Comparison of ENCODE assay signal across 17 cellular contexts in the genomic region with DNA sequence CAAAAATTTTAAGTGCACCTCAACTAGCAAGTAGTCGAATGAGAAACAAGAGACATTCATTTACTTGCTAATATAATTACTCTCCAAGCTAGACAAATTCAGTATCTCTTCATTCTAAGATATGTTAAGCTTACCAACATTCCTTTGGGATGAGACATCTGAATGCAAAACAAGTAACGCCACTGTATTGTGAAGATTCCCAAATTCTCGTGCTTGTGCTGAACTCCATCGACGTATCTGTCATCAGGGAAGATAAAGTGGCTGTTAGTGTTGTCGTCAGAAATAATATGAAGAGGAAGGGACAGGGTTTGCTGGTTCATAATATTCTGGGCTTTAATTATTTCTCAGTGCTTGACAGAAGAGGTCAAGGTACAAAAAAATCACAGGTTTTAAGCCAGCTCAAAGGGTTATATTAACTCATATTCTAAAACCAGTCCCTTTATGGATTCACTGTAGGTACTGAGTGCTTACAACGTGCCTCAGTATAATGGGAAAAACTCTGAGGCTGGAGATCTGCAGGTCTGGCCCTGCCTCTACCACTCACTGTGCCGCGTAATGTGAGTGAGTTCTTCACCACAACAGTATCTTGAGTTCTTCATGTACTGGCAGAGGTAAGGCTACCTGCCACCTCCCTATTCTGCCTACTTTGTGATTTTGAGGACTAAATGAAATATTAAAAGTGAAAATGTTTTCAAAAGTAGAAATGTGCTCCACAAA. TPM values are rescaled to one million over a fixed set of nuclear protein-coding genes. Genes with fewer than 3 reads are reported as not detected.
DNase-seq lines count a peak whose midpoint lies in the region; FAIRE-seq and TF ChIP-seq lines count a peak whose summit lies in the region.
"Had no signal": no experiment of that assay in that cellular context is flagged by ENCODE, and none has a peak within 500 bp of the region (broad histone marks: within the 10 kb centered on the region; RNA-seq: fewer than 3 reads in every experiment).

No MANE protein-coding gene starts in this region.

- no peaks in the 10 kb centered on the region for H3K27me3 ChIP-seq in HUES48 (ENCODE audit: control insufficient read depth, insufficient read depth, low read length)
- no peaks in the 10 kb centered on the region for H3K27me3 ChIP-seq in mammary epithelial cell (ENCODE audit: insufficient read depth, low read length)
- no peaks in the 10 kb centered on the region for H3K27me3 ChIP-seq in keratinocyte (ENCODE audit: control insufficient read depth, extremely low read depth, insufficient read depth, low read length)
- H3K27me3 ChIP-seq: upper lobe of left lung had no signal

- peaks cover 95% of the 10 kb centered on the region for H3K36me3 ChIP-seq in HUES48 (ENCODE audit: control insufficient read depth, insufficient read depth, low read length)
- peaks cover 51% of the 10 kb centered on the region for H3K36me3 ChIP-seq in mammary epithelial cell (ENCODE audit: insufficient read depth, low read length)
- peaks cover 29 to 52% of the 10 kb centered on the region in 2 experiments for H3K36me3 ChIP-seq in keratinocyte (ENCODE audit: control insufficient read depth in 2 of 2, extremely low read depth in 1 of 2, insufficient read depth in 2 of 2, low read length in 2 of 2)

- H3K4me1 ChIP-seq in HUES48 (ENCODE audit: control insufficient read depth, insufficient read depth, low read length), result peaks cover 26% of the 10 kb centered on the region; the same call in 1 of the 2 replicates
- H3K4me1 ChIP-seq in mammary epithelial cell (ENCODE audit: insufficient read depth, low read length), result peaks cover 8% of the 10 kb centered on the region
- peaks cover 16% of the 10 kb centered on the region for H3K4me1 ChIP-seq in keratinocyte (ENCODE audit: control insufficient read depth, extremely low read depth, insufficient read depth, low read length)
- H3K4me1 ChIP-seq: upper lobe of left lung had no signal

- H3K9me3 ChIP-seq in HUES48 (ENCODE audit: control insufficient read depth, insufficient read depth, low read length) (no peaks in the 10 kb centered on the region), mammary epithelial cell (replicated peaks; ENCODE audit: insufficient read depth, low read length) (no peaks in the 10 kb centered on the region), keratinocyte (ENCODE audit: control insufficient read depth, low read depth, low read length) (no peaks in the 10 kb centered on the region)
- H3K9me3 ChIP-seq: upper lobe of left lung had no signal

- no peaks in the 10 kb centered on the region for H3K9me1 ChIP-seq in keratinocyte (ENCODE audit: control insufficient read depth, extremely low read depth, insufficient read depth, low read length)

- POLR2A ChIA-PET in AG04449 (lab: Yijun Ruan, JAX), result no interaction called here

- in situ Hi-C loops in mammary epithelial cell (cut with MboI; ENCODE audit: low sequenced_read_pairs in 2 of 2), result no loop called here

- dilution Hi-C loops in mammary epithelial cell (cut with HindIII; ENCODE audit: low sequenced_read_pairs) (no loop called here), keratinocyte (cut with MboI; ENCODE audit: extremely low pct_ligation_motif_present, low sequenced_read_pairs) (no loop called here)

- H2AFZ ChIP-seq in mammary epithelial cell (ENCODE audit: low read depth, low read length), result no peak overlapping the region
- H2AFZ ChIP-seq in keratinocyte (ENCODE audit: control insufficient read depth, low read length), result no peak overlapping the region

- TF ChIP-seq CTCF in AG04449 (IDR thresholded peaks at IDR 0.05; ENCODE audit: insufficient read depth, low read length, missing control alignments) (no peak), mammary epithelial cell (conservative IDR thresholded peaks at IDR 0.05 in 1 of 2, IDR thresholded peaks at IDR 0.05 in 1 of 2; ENCODE audit: extremely low read depth in 1 of 2, insufficient read depth in 1 of 2, low read depth in 1 of 2, low read length in 2 of 2) (no peak), keratinocyte (optimal IDR thresholded peaks at IDR 0.05 in 1 of 3, IDR thresholded peaks at IDR 0.05 in 1 of 3, conservative IDR thresholded peaks at IDR 0.05 in 1 of 3; ENCODE audit: extremely low read depth in 1 of 3, insufficient read depth in 2 of 3, low read length in 3 of 3) (no peak)

- H3K4me3 ChIP-seq in AG04449 (ENCODE audit: low read depth, low read length), result no peak overlapping the region
- H3K4me3 ChIP-seq in HUES48 (ENCODE audit: low read depth, low read length), result no peak overlapping the region
- H3K4me3 ChIP-seq in mammary epithelial cell (replicated peaks in 1 of 3; ENCODE audit: insufficient read depth in 1 of 3, low read depth in 2 of 3, low read length in 3 of 3), result no peak overlapping the region
- no peak overlapping the region for H3K4me3 ChIP-seq in keratinocyte (ENCODE audit: control insufficient read depth in 2 of 3, extremely low read depth in 1 of 3, insufficient read depth in 2 of 3, low read depth in 1 of 3, low read length in 3 of 3)
- H3K4me3 ChIP-seq: upper lobe of left lung had no signal

- H3K27ac ChIP-seq in HUES48 (ENCODE audit: low read depth, low read length) (peak overlapping the region; percentile 68), mammary epithelial cell (ENCODE audit: insufficient read depth, low read depth, low read length) (no peak overlapping the region), keratinocyte (ENCODE audit: control insufficient read depth, insufficient read depth, low read length) (peak overlapping the region; percentile 51)
- H3K27ac ChIP-seq: upper lobe of left lung, VCaP had no signal

- CTCF ChIA-PET in AG04449 (lab: Yijun Ruan, JAX), result interaction anchor here (1.0 to 4.0 kb wide), 5 partner anchors 10 to 196 kb away, joined by 3 to 29 read pairs (median 4); no protein-coding TSS in a partner anchor
- CTCF ChIA-PET in mammary epithelial cell (lab: Charles Lee; ENCODE audit: low non-redundant PET), result no interaction called here

- BruUV-seq in mammary epithelial cell (replicated peaks; lab: Mats Ljungman, UMichigan), result no TSS peak

- H4K20me1 ChIP-seq in mammary epithelial cell (ENCODE audit: insufficient read depth, low read length) (peaks cover 4% of the 10 kb centered on the region), keratinocyte (ENCODE audit: control insufficient read depth, extremely low read depth, insufficient read depth, low read length) (no peaks in the 10 kb centered on the region)

- intact Hi-C loops in mammary epithelial cell (cut with micrococcal nuclease), result no loop called here

- peak; percentile 83 for FAIRE-seq in keratinocyte (lab: Jason Lieb, UNC)

- H3K9ac ChIP-seq in HUES48 (ENCODE audit: low read depth, low read length), result no peak overlapping the region; the same call in 1 of the 2 replicates
- no peak overlapping the region for H3K9ac ChIP-seq in mammary epithelial cell (ENCODE audit: insufficient read depth, low read length)
- no peak overlapping the region for H3K9ac ChIP-seq in keratinocyte (ENCODE audit: control insufficient read depth, extremely low read depth, insufficient read depth, low read length)

- 56% methylated on average over 9 of the region's 9 CpGs for WGBS in mammary epithelial cell (ENCODE audit: low coverage, missing lambda C conversion rate)

- no peak overlapping the region for H3K4me2 ChIP-seq in mammary epithelial cell (ENCODE audit: insufficient read depth, low read depth, low read length)
- H3K4me2 ChIP-seq in keratinocyte (ENCODE audit: control insufficient read depth, extremely low read depth, insufficient read depth, low read depth, low read length), result peak overlapping the region; percentile 12

- DNase-seq in AG04449 (ENCODE audit: low read depth, low spot score) (peak; percentile 38), mammary epithelial cell (peak; percentile 54), keratinocyte (ENCODE audit: low read depth, low spot score) (peak; percentile 45), NAMALWA (ENCODE audit: low spot score) (no peak), NCI-H146 (lab: John Stamatoyannopoulos, UW) (no peak), GF-D8 (lab: John Stamatoyannopoulos, UW) (no peak)
- no peak for DNase-seq in activated effector memory CD4-positive, alpha-beta T cell treated with anti-CD3 and anti-CD28 coated beads, Interleukin-2, amount 50 U/mL, for 16 hours
- DNase-seq: CD4-positive, CD25-positive, alpha-beta regulatory T cell; effector CD8-positive, alpha-beta T cell; islet precursor cell; NCI-H1930; OCI-M1; posterior cingulate gyrus; upper lobe of left lung had no signal

- no peaks in the 10 kb centered on the region for H3K79me2 ChIP-seq in mammary epithelial cell (ENCODE audit: insufficient read depth, low read length)
- H3K79me2 ChIP-seq in keratinocyte (ENCODE audit: control insufficient read depth, insufficient read depth, low read length), result no peaks in the 10 kb centered on the region

RNA-seq across cellular contexts. Expression of a gene that starts 42.0 kb away (rescaled TPM):
- 10 to 100 TPM in 1 of 2 donors, under 1 TPM in 1; 0.67 to 75.0 TPM for total RNA-seq in mammary epithelial cell
- 52.1 TPM for polyA plus RNA-seq in mammary epithelial cell
- polyA minus RNA-seq in mammary epithelial cell, result 39.9 TPM
- 56.0 to 86.2 TPM (median 61.7 TPM) in 3 replicates for polyA plus RNA-seq in keratinocyte
- 1.7 TPM for polyA plus RNA-seq in keratinocyte (2011; ENCODE audit: low read depth)
- 13.3 and 22.9 TPM in 2 replicates for polyA plus RNA-seq in keratinocyte (2011; cell fraction: cytosol; rRNA removed)
- 101 and 129 TPM in 2 replicates for polyA plus RNA-seq in keratinocyte (2011; cell fraction: nucleus; rRNA removed)
- polyA plus RNA-seq in keratinocyte (2012; ENCODE audit: low replicate concordance), result 7.3 and 119 TPM in 2 replicates
- polyA minus RNA-seq in keratinocyte, result 42.3 to 107 TPM (median 53.2 TPM) in 3 replicates
- polyA minus RNA-seq in keratinocyte (2011; cell fraction: cytosol; rRNA and poly(A)+ RNA removed), result 71.6 TPM
- polyA minus RNA-seq in keratinocyte (2011; cell fraction: nucleus; rRNA and poly(A)+ RNA removed), result 148 and 180 TPM in 2 replicates
- total RNA-seq: activated T-helper 1 cell treated with anti-CD3 and anti-CD28 coated beads, Interleukin-12 subunit alpha, Interleukin-12 subunit beta, Interleukin-2, Interleukin-4 antibody, amounts not matched to agents 30 ng/mL and 10 ng/mL and 1 ng/mL, durations not matched to agents 14 hours and 24 hours and 36 hours; CD4-positive, CD25-positive, alpha-beta regulatory T cell had no signal
- polyA plus RNA-seq: CD4-positive, CD25-positive, alpha-beta regulatory T cell had no signal

Comparison
In these comparisons a context has a peak if more than half of its experiments do, and no peak if none do; other contexts are left out.
1. DNase-seq: peak in AG04449 (single experiment), mammary epithelial cell (single experiment) and keratinocyte (single experiment); none in NAMALWA (single experiment), activated effector memory CD4-positive, alpha-beta T cell treated with anti-CD3 and anti-CD28 coated beads, Interleukin-2, amount 50 U/mL, for 16 hours (single experiment), NCI-H146 (single experiment) and GF-D8 (single experiment).